ENCODE assay signal across 8 cellular contexts in the genomic region with DNA sequence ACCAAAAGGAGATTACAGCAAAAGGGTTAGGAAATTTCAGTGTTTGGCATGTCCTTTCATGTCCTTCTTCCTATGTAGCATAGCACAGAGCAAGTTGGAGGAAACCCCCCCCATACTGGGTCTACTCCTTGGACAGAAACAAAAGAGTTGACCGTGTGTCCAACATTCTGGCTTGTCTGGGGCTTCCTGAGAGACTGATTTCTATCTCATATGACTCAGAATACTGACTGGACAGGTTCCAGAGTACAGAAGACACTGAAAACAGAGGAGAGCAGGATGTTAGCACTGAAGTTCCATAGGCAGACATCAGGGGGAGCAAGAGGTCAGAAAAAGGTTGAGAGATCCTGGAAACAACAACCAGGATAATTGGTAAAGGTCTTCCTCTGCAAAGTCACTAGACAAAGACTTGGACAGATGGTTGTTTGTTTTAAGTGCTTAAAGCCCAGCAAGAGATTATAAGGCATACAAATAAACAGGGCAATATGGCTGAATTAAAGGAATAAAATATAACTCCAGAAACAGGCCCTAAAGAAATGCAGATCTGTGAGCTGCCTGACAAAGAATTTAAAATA. TPM values are rescaled to one million over a fixed set of nuclear protein-coding genes. Genes with fewer than 3 reads are reported as not detected.
A peak's percentile ranks its signal among the peaks of the same experiment; 100 is the strongest.
DNase-seq lines count a peak whose midpoint lies in the region; ATAC-seq and TF ChIP-seq lines count a peak whose summit lies in the region.

No MANE protein-coding gene starts in this region.

- H3K36me3 Mint-ChIP-seq in neural progenitor cell = peaks cover 2% of the 10 kb centered on the region

- POLR2A ChIA-PET in PC-9 (lab: Charles Lee; ENCODE audit: unreplicated experiment) = no interaction called here

- no peaks in the 10 kb centered on the region for H3K9me2 ChIP-seq in PC-9 (ENCODE audit: insufficient read depth)

- in situ Hi-C loops in transverse colon (cut with MboI; ENCODE audit: low pct_ligation_motif_present in 1 of 4, low pct_unique_long_range_greater_than_20kb in 1 of 4, low sequenced_read_pairs in 3 of 4) = loop anchor here in 3 of 4 donors (5.0 to 25.0 kb wide), 3 partner anchors 188 to 196 kb away; no protein-coding TSS in a partner anchor

- H3K4me3 Mint-ChIP-seq in neural progenitor cell = no peak overlapping the region

- BruUV-seq in PC-9 (replicated peaks; lab: Mats Ljungman, UMichigan) = no TSS peak

- peak; percentile 85 for TF ChIP-seq CTCF in PC-9 (conservative IDR thresholded peaks at IDR 0.05)
- TF ChIP-seq CTCF in neural progenitor cell (IDR thresholded peaks at IDR 0.05) = peak; percentile 79
- peak; percentile 69 to 79 (median 79) for TF ChIP-seq CTCF in transverse colon (IDR thresholded peaks at IDR 0.05)

- no peak for ATAC-seq in HG03039 (IDR thresholded peaks at IDR 0.05; ENCODE audit: unreplicated experiment)

- TF ChIP-seq POLR2A in transverse colon (IDR thresholded peaks at IDR 0.05) = no peak

- TF ChIP-seq EP300 in transverse colon (IDR thresholded peaks at IDR 0.05; ENCODE audit: low read depth) = no peak

- H3K27me3 ChIP-seq in PC-9 (ENCODE audit: insufficient read depth, low read depth) (no peaks in the 10 kb centered on the region), neural progenitor cell (no peaks in the 10 kb centered on the region), transverse colon (no peaks in the 10 kb centered on the region)

- H3F3A ChIP-seq in PC-9 (ENCODE audit: insufficient read depth, low read depth) (peaks cover 16% of the 10 kb centered on the region), neural progenitor cell (ENCODE audit: low read depth) (no peaks in the 10 kb centered on the region)

- intact Hi-C loops in PC-9 (cut with micrococcal nuclease; ENCODE audit: unreplicated experiment) = loop anchor here (1.0 to 2.0 kb wide), 2 partner anchors 74 to 199 kb away; partner anchors contain the start of genes BYSL and MED20
- intact Hi-C loops in transverse colon (cut with DNase I; ENCODE audit: low total_unique reads) = loop anchor here (2.0 kb wide), 1 partner anchor 198 kb away; no protein-coding TSS in a partner anchor

- H3K27ac Mint-ChIP-seq in neural progenitor cell = no peak overlapping the region

- H4K20me1 ChIP-seq in PC-9 (ENCODE audit: insufficient read depth) = no peaks in the 10 kb centered on the region
- H4K20me1 ChIP-seq in neural progenitor cell (ENCODE audit: low read depth) = peaks cover 5% of the 10 kb centered on the region

- H3K27ac ChIP-seq in PC-9 = peak overlapping the region; percentile 56
- H3K27ac ChIP-seq in neural progenitor cell = no peak overlapping the region
- H3K27ac ChIP-seq in transverse colon = peak overlapping the region; percentile 2 to 48 (median 34)

- H2AFZ ChIP-seq in PC-9 (no peak overlapping the region), neural progenitor cell (replicated peaks) (no peak overlapping the region)

- peaks cover 2% of the 10 kb centered on the region for H3K27me3 Mint-ChIP-seq in neural progenitor cell (ENCODE audit: insufficient read depth, low read depth)

- no peaks in the 10 kb centered on the region for H3K9me3 ChIP-seq in PC-9 (ENCODE audit: insufficient read depth, low read depth)
- no peaks in the 10 kb centered on the region for H3K9me3 ChIP-seq in neural progenitor cell (ENCODE audit: low read depth)
- no peaks in the 10 kb centered on the region for H3K9me3 ChIP-seq in transverse colon

- WGBS in transverse colon (ENCODE audit: low coverage in 1 of 2), 2 donors = 6 to 17% methylated on average over 1 of the region's 1 CpG

- H3K4me2 ChIP-seq in PC-9 = peak overlapping the region; percentile 51
- no peak overlapping the region for H3K4me2 ChIP-seq in neural progenitor cell

- CTCF ChIA-PET in PC-9 (lab: Charles Lee) = interaction anchor here (0.5 to 1.3 kb wide), 4 partner anchors 15 to 394 kb away, joined by 3 to 4 read pairs (median 3); no protein-coding TSS in a partner anchor

- no peak overlapping the region for H3K9ac ChIP-seq in neural progenitor cell

- H3K4me1 Mint-ChIP-seq in neural progenitor cell = no peaks in the 10 kb centered on the region

- H3K4me1 ChIP-seq in PC-9 (replicated peaks; ENCODE audit: insufficient read depth) = peaks cover 9% of the 10 kb centered on the region
- no peaks in the 10 kb centered on the region for H3K4me1 ChIP-seq in neural progenitor cell
- H3K4me1 ChIP-seq in transverse colon = peaks cover 0 to 10% (median 6%) of the 10 kb centered on the region in 4 donors

- no peaks in the 10 kb centered on the region for H3K9me3 Mint-ChIP-seq in neural progenitor cell

- H3K79me2 ChIP-seq in PC-9 (ENCODE audit: low read depth) (no peaks in the 10 kb centered on the region), neural progenitor cell (ENCODE audit: low read depth) (peaks cover 57% of the 10 kb centered on the region)

- DNase-seq in GDM1 (lab: John Stamatoyannopoulos, UW) (peak; percentile 60), HuH-7 (ENCODE audit: low spot score) (peak; percentile 51), PC-9 (peak; percentile 79 to 93), activated T-cell treated with anti-CD3 and anti-CD28 coated beads for 4 hours (peak; percentile 55), fibroblast of gingiva (ENCODE audit: low read depth) (peak; percentile 84), neural progenitor cell (ENCODE audit: low spot score) (peak; percentile 69), transverse colon (peak; percentile 69)

- H3K4me3 ChIP-seq in PC-9 (no peak overlapping the region), neural progenitor cell (no peak overlapping the region), transverse colon (no peak overlapping the region)

- H3K36me3 ChIP-seq in PC-9 (ENCODE audit: low read depth) = no peaks in the 10 kb centered on the region
- H3K36me3 ChIP-seq in neural progenitor cell = no peaks in the 10 kb centered on the region
- no peaks in the 10 kb centered on the region for H3K36me3 ChIP-seq in transverse colon

RNA-seq across cellular contexts. Expression of gene USP49, which starts 48.4 kb away (rescaled TPM):
- 10.9 and 13.9 TPM in 2 replicates for total RNA-seq in PC-9 (2021)
- 25.0 and 30.7 TPM in 2 replicates for total RNA-seq in neural progenitor cell (ENCODE audit: low replicate concordance)
- total RNA-seq in transverse colon = 1 to 10 TPM; 2.3 to 7.9 (median 4.0) TPM

RNA-seq across cellular contexts. Expression of gene TOMM6, which starts 59.3 kb away (rescaled TPM):
- total RNA-seq in PC-9 (2021) = 143 and 170 TPM in 2 replicates
- 177 and 182 TPM in 2 replicates for total RNA-seq in neural progenitor cell (ENCODE audit: low replicate concordance)
- total RNA-seq in transverse colon = 10 to 100 TPM; 24.1 to 93.1 (median 85.6) TPM
